ENCODE assay signal across 20 cellular contexts in genomic region chr9:90556897-90557296, GRCh38.
"Had no signal": no experiment of that assay in that cellular context is flagged by ENCODE, and none has a peak within 500 bp of the region (broad histone marks: within the 10 kb centered on the region; RNA-seq: fewer than 3 reads in every experiment).

No MANE protein-coding gene starts in this region.

- H3K4me3 Mint-ChIP-seq: activated CD4-positive, alpha-beta T cell treated with anti-CD3 and anti-CD28 coated beads, Interleukin-2, amount 10 ng/mL, durations not matched to agents 7 days and 5 days; activated naive CD4-positive, alpha-beta T cell treated with anti-CD3 and anti-CD28 coated beads, Interleukin-2, amount 10 ng/mL, durations not matched to agents 7 days and 5 days; activated naive CD8-positive, alpha-beta T cell treated with anti-CD3 and anti-CD28 coated beads, Interleukin-2, amount 50 U/mL, for 24 hours; neural crest cell had no signal

- H3K9me3 Mint-ChIP-seq: activated CD4-positive, alpha-beta T cell treated with anti-CD3 and anti-CD28 coated beads, Interleukin-2, amount 10 ng/mL, durations not matched to agents 7 days and 5 days; activated naive CD4-positive, alpha-beta T cell treated with anti-CD3 and anti-CD28 coated beads, Interleukin-2, amount 10 ng/mL, durations not matched to agents 7 days and 5 days; activated naive CD8-positive, alpha-beta T cell treated with anti-CD3 and anti-CD28 coated beads, Interleukin-2, amount 50 U/mL, for 24 hours had no signal

- ATAC-seq: activated naive CD8-positive, alpha-beta T cell treated with anti-CD3 and anti-CD28 coated beads, Interleukin-2, amount 50 U/mL, for 24 hours; gastrocnemius medialis; heart right ventricle; left ventricle myocardium superior; right cardiac atrium; stimulated activated naive CD8-positive, alpha-beta T cell treated with anti-CD3 and anti-CD28 coated beads, Interleukin-15, Interleukin-2, amounts not matched to agents 100 U/mL and 50 U/mL, for 24 hours had no signal

- H3K4me1 Mint-ChIP-seq: activated CD4-positive, alpha-beta T cell treated with anti-CD3 and anti-CD28 coated beads, Interleukin-2, amount 10 ng/mL, durations not matched to agents 7 days and 5 days; activated naive CD4-positive, alpha-beta T cell treated with anti-CD3 and anti-CD28 coated beads, Interleukin-2, amount 10 ng/mL, durations not matched to agents 7 days and 5 days; activated naive CD8-positive, alpha-beta T cell treated with anti-CD3 and anti-CD28 coated beads, Interleukin-2, amount 50 U/mL, for 24 hours; neural crest cell had no signal

- H3K4me3 ChIP-seq: coronary artery, gastrocnemius medialis, heart right ventricle, prostate gland, skin epidermis, tibial nerve had no signal

- H3K27me3 Mint-ChIP-seq: activated naive CD4-positive, alpha-beta T cell treated with anti-CD3 and anti-CD28 coated beads, Interleukin-2, amount 10 ng/mL, durations not matched to agents 7 days and 5 days had no signal

- H3K36me3 Mint-ChIP-seq: activated naive CD4-positive, alpha-beta T cell treated with anti-CD3 and anti-CD28 coated beads, Interleukin-2, amount 10 ng/mL, durations not matched to agents 7 days and 5 days had no signal

- H3K27me3 ChIP-seq: gastrocnemius medialis, tibial nerve had no signal

- H3K27ac Mint-ChIP-seq: activated CD4-positive, alpha-beta T cell treated with anti-CD3 and anti-CD28 coated beads, Interleukin-2, amount 10 ng/mL, durations not matched to agents 7 days and 5 days; activated naive CD4-positive, alpha-beta T cell treated with anti-CD3 and anti-CD28 coated beads, Interleukin-2, amount 10 ng/mL, durations not matched to agents 7 days and 5 days; activated naive CD8-positive, alpha-beta T cell treated with anti-CD3 and anti-CD28 coated beads, Interleukin-2, amount 50 U/mL, for 24 hours had no signal

- H3K4me1 ChIP-seq: gastrocnemius medialis, heart right ventricle, prostate gland, tibial nerve had no signal

- H3K27ac ChIP-seq: coronary artery, gastrocnemius medialis, heart right ventricle, prostate gland, skin epidermis, tibial nerve had no signal

- H3K36me3 ChIP-seq: gastrocnemius medialis, heart right ventricle, prostate gland, tibial nerve had no signal

- H3K9me3 ChIP-seq: gastrocnemius medialis, heart right ventricle, prostate gland, tibial nerve had no signal

- DNase-seq: activated CD4-positive, alpha-beta T cell treated with anti-CD3 and anti-CD28 coated beads, Interleukin-2, amount 10 ng/mL, durations not matched to agents 7 days and 5 days; activated CD8-positive, alpha-beta memory T cell treated with anti-CD3 and anti-CD28 coated beads for 24 hours; activated CD8-positive, alpha-beta memory T cell treated with anti-CD3 and anti-CD28 coated beads, Interleukin-2, amount 50 U/mL, for 48 hours; activated effector memory CD4-positive, alpha-beta T cell treated with Interleukin-2 at 50 U/mL for 16 hours; activated naive CD4-positive, alpha-beta T cell treated with anti-CD3 and anti-CD28 coated beads, Interleukin-2, amount 10 ng/mL, durations not matched to agents 7 days and 5 days; activated naive CD8-positive, alpha-beta T cell treated with anti-CD3 and anti-CD28 coated beads, Interleukin-2, amount 50 U/mL, for 24 hours; activated T-cell treated with anti-CD3 and anti-CD28 coated beads, Interleukin-2, amount 50 U/mL, for 48 hours; anterior cingulate cortex; gastrocnemius medialis; heart right ventricle; left ventricle myocardium superior; right cardiac atrium; stimulated activated naive CD8-positive, alpha-beta T cell treated with anti-CD3 and anti-CD28 coated beads, Interleukin-15, Interleukin-2, amounts not matched to agents 100 U/mL and 50 U/mL, for 24 hours; substantia nigra; T1000 had no signal
